In the genomic region with DNA sequence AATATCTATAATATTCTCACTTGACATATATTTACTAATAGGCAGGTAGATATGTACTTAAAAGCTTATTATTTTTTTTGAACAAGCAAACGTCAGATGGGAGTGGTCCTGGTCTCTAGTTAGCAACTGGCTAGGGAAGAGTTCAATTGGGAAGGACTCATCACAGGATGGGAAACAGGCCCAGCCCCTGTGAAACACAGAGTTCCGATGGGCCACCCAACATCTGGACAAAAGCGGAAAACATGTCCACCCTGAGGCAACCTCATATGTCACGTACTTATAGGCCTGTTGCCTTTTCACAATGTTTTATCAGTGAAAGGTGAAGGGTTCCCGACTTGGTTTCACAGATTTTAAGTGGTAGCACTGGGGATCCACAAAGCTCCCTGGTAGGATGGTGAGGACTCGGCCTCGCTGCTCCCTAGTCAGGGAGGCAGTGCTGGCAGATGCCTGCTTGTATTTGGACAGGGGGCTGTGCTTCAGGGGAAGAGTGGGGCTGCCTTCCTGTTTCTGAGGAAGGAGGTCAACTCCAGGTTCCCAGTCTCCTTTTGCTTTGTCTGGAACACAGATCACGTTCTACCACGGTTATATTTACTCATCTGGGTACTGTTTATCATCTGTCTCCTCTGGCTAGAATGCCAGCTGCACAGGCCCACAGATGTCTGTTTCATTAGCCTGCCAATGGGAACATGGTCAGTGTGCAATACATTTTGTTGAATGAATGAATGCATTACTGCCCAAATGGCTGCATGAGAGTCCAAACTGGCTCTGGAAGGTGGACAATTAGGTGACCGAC, we compare ENCODE assay signal across 1 cellular context.
TF ChIP-seq lines count a peak whose summit lies in the region.

No MANE protein-coding gene starts in this region.

TF ChIP-seq in WTC11, 78 proteins besides CTCF, POLR2A, EP300 and RAD21 (continued from another document):
- TF ChIP-seq, protein P1, sequence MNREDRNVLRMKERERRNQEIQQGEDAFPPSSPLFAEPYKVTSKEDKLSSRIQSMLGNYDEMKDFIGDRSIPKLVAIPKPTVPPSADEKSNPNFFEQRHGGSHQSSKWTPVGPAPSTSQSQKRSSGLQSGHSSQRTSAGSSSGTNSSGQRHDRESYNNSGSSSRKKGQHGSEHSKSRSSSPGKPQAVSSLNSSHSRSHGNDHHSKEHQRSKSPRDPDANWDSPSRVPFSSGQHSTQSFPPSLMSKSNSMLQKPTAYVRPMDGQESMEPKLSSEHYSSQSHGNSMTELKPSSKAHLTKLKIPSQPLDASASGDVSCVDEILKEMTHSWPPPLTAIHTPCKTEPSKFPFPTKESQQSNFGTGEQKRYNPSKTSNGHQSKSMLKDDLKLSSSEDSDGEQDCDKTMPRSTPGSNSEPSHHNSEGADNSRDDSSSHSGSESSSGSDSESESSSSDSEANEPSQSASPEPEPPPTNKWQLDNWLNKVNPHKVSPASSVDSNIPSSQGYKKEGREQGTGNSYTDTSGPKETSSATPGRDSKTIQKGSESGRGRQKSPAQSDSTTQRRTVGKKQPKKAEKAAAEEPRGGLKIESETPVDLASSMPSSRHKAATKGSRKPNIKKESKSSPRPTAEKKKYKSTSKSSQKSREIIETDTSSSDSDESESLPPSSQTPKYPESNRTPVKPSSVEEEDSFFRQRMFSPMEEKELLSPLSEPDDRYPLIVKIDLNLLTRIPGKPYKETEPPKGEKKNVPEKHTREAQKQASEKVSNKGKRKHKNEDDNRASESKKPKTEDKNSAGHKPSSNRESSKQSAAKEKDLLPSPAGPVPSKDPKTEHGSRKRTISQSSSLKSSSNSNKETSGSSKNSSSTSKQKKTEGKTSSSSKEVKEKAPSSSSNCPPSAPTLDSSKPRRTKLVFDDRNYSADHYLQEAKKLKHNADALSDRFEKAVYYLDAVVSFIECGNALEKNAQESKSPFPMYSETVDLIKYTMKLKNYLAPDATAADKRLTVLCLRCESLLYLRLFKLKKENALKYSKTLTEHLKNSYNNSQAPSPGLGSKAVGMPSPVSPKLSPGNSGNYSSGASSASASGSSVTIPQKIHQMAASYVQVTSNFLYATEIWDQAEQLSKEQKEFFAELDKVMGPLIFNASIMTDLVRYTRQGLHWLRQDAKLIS (CRISPR knock-in tag; IDR thresholded peaks at IDR 0.05; ENCODE audit: borderline replicate concordance) = no peak
- TF ChIP-seq JAZF1 (CRISPR knock-in tag; IDR thresholded peaks at IDR 0.05) (no peak), ZNF317 (CRISPR knock-in tag; IDR thresholded peaks at IDR 0.05; ENCODE audit: borderline replicate concordance, low read depth) (no peak)
- TF ChIP-seq, protein P2, sequence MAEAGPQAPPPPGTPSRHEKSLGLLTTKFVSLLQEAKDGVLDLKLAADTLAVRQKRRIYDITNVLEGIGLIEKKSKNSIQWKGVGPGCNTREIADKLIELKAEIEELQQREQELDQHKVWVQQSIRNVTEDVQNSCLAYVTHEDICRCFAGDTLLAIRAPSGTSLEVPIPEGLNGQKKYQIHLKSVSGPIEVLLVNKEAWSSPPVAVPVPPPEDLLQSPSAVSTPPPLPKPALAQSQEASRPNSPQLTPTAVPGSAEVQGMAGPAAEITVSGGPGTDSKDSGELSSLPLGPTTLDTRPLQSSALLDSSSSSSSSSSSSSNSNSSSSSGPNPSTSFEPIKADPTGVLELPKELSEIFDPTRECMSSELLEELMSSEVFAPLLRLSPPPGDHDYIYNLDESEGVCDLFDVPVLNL (CRISPR knock-in tag; IDR thresholded peaks at IDR 0.05; ENCODE audit: borderline replicate concordance, low read depth) = no peak
- TF ChIP-seq, protein P3, sequence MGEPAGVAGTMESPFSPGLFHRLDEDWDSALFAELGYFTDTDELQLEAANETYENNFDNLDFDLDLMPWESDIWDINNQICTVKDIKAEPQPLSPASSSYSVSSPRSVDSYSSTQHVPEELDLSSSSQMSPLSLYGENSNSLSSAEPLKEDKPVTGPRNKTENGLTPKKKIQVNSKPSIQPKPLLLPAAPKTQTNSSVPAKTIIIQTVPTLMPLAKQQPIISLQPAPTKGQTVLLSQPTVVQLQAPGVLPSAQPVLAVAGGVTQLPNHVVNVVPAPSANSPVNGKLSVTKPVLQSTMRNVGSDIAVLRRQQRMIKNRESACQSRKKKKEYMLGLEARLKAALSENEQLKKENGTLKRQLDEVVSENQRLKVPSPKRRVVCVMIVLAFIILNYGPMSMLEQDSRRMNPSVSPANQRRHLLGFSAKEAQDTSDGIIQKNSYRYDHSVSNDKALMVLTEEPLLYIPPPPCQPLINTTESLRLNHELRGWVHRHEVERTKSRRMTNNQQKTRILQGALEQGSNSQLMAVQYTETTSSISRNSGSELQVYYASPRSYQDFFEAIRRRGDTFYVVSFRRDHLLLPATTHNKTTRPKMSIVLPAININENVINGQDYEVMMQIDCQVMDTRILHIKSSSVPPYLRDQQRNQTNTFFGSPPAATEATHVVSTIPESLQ (CRISPR knock-in tag; IDR thresholded peaks at IDR 0.05) = no peak
TF ChIP-seq in WTC11: peak in this region for 0.
